12 cellular contexts compared by ENCODE assay signal in the genomic region with DNA sequence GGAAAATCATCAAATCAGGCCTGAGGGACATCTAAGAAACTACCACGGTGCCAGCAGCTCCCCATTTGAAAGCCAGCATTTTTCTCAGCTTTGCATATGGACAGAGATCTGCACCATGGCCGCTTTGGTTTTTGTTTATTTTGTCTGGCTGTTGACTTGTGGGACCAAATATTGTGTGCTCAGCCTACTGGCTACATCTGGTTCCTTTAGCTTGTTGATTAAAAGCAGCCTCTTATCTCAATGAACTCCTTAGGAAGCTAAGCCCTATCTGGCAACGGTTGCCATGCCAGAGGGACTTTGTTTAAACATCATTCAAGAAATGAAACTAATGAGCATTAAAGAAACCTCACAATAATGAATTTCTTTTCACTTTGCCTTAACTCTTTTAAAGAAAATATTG. TPM values are rescaled to one million over a fixed set of nuclear protein-coding genes. Genes with fewer than 3 reads are reported as not detected.
DNase-seq lines count a peak whose midpoint lies in the region; TF ChIP-seq lines count a peak whose summit lies in the region.
"Had no signal": no experiment of that assay in that cellular context is flagged by ENCODE, and none has a peak within 500 bp of the region (broad histone marks: within the 10 kb centered on the region; RNA-seq: fewer than 3 reads in every experiment).

No MANE protein-coding gene starts in this region.

- 42 to 50% methylated on average over 2 to 3 of the region's 3 CpGs for WGBS in mesodermal cell (ENCODE audit: insufficient coverage in 2 of 2), 2 experiments
- WGBS in prostate gland = 41% methylated on average over 3 of the region's 3 CpGs

- H3K36me3 ChIP-seq in brain microvascular endothelial cell (replicated peaks) = no peaks in the 10 kb centered on the region
- no peaks in the 10 kb centered on the region for H3K36me3 ChIP-seq in mesodermal cell (ENCODE audit: control insufficient read depth, insufficient read depth, low read length)
- no peaks in the 10 kb centered on the region for H3K36me3 ChIP-seq in prostate gland
- H3K36me3 ChIP-seq: breast epithelium had no signal

- H3K4me1 ChIP-seq in mesodermal cell (ENCODE audit: control insufficient read depth, insufficient read depth, low read length, poor library complexity, severe bottlenecking) (peaks cover 14% of the 10 kb centered on the region), prostate gland (replicated peaks) (no peaks in the 10 kb centered on the region)
- H3K4me1 ChIP-seq: breast epithelium had no signal

- TF ChIP-seq POLR2A in prostate gland (IDR thresholded peaks at IDR 0.05) = no peak

- H3K27me3 ChIP-seq in brain microvascular endothelial cell (replicated peaks) (no peaks in the 10 kb centered on the region), prostate gland (replicated peaks; ENCODE audit: insufficient read depth) (no peaks in the 10 kb centered on the region)
- H3K27me3 ChIP-seq: breast epithelium had no signal

- no peaks in the 10 kb centered on the region for H3K9me3 ChIP-seq in mesodermal cell (ENCODE audit: control insufficient read depth, low read length)
- H3K9me3 ChIP-seq in prostate gland = no peaks in the 10 kb centered on the region
- H3K9me3 ChIP-seq: breast epithelium had no signal

- no peak overlapping the region for H3K4me3 ChIP-seq in brain microvascular endothelial cell (ENCODE audit: low read depth, low read length)
- no peak overlapping the region for H3K4me3 ChIP-seq in mesodermal cell (ENCODE audit: extremely low read depth, insufficient read depth, low read length, poor library complexity, severe bottlenecking)
- H3K4me3 ChIP-seq in prostate gland = no peak overlapping the region
- H3K4me3 ChIP-seq: breast epithelium had no signal

- H3K27ac ChIP-seq in brain microvascular endothelial cell = no peak overlapping the region
- peak overlapping the region; percentile 77 for H3K27ac ChIP-seq in mesodermal cell (ENCODE audit: low read depth, low read length, severe bottlenecking)
- H3K27ac ChIP-seq in prostate gland = no peak overlapping the region
- H3K27ac ChIP-seq: breast epithelium had no signal

- DNase-seq in NCI-H2171 treated with DMSO at 0.1 percent for 48 hours (lab: John Stamatoyannopoulos, UW) (peak; percentile 38), NCI-H2171 (lab: John Stamatoyannopoulos, UW) (no peak), NCI-H510A treated with DMSO at 0.1 percent for 48 hours (lab: John Stamatoyannopoulos, UW) (peak; percentile 61), brain microvascular endothelial cell (peak; percentile 34), HCEC 1CT (no peak), prostate gland (ENCODE audit: low spot score) (no peak), SW480 (ENCODE audit: low spot score) (no peak)
- DNase-seq: 8988T; activated CD4-positive, alpha-beta T cell treated with anti-CD3 and anti-CD28 coated beads for 4 hours; GOT3 had no signal

- in situ Hi-C loops in brain microvascular endothelial cell (cut with HindIII; ENCODE audit: low pct_ligation_motif_present, low sequenced_read_pairs) = no loop called here

- no peak for TF ChIP-seq CTCF in brain microvascular endothelial cell (IDR thresholded peaks at IDR 0.05; ENCODE audit: low read depth, low read length, missing control alignments)
- TF ChIP-seq CTCF in prostate gland (IDR thresholded peaks at IDR 0.05) = no peak

- intact Hi-C loops in prostate gland (cut with DNase I) = no loop called here

RNA-seq across cellular contexts. Expression of gene HECW2, which starts 13.7 kb away (rescaled TPM):
- 12.7 TPM for polyA plus RNA-seq in mesodermal cell (2013, experiment 1 of 2)
- 11.0 TPM for polyA plus RNA-seq in mesodermal cell (2013, experiment 2 of 2)
- total RNA-seq in prostate gland = 10 to 100 TPM in 1 of 2 donors, under 1 TPM in 1; 0.91 to 14.0 TPM

RNA-seq across cellular contexts. Expression of gene CCDC150, which starts 32.4 kb away (rescaled TPM):
- polyA plus RNA-seq in mesodermal cell (2013, experiment 1 of 2) = 14.9 TPM
- 17.1 TPM for polyA plus RNA-seq in mesodermal cell (2013, experiment 2 of 2)
- total RNA-seq in prostate gland = 1 to 10 TPM in 1 of 2 donors, under 1 TPM in 1; 0.50 to 7.6 TPM

Comparison
In these comparisons a context has a peak if more than half of its experiments do, and no peak if none do; other contexts are left out.
1. DNase-seq: peak in NCI-H2171 treated with DMSO at 0.1 percent for 48 hours (single experiment), NCI-H510A treated with DMSO at 0.1 percent for 48 hours (single experiment) and brain microvascular endothelial cell (single experiment); none in NCI-H2171 (single experiment), HCEC 1CT (single experiment), prostate gland (single experiment) and SW480 (single experiment).